27 cellular contexts compared by ENCODE assay signal in genomic region chr20:57908691-57909090, GRCh38.
DNase-seq lines count a peak whose midpoint lies in the region; ATAC-seq and TF ChIP-seq lines count a peak whose summit lies in the region.
"Had no signal": no experiment of that assay in that cellular context is flagged by ENCODE, and none has a peak within 500 bp of the region (broad histone marks: within the 10 kb centered on the region; RNA-seq: fewer than 3 reads in every experiment).

No MANE protein-coding gene starts in this region.

- no peaks in the 10 kb centered on the region for H3K9me3 Mint-ChIP-seq in nephron progenitor cell
- H3K9me3 Mint-ChIP-seq: CD8-positive, alpha-beta T cell; HFFc6 had no signal

- H3K4me3 ChIP-seq in WERI-Rb-1 (ENCODE audit: low read depth, low read length): no peak overlapping the region
- H3K4me3 ChIP-seq: HAP-1, MG63, SJSA1 had no signal

- no peaks in the 10 kb centered on the region for H3K27me3 ChIP-seq in WERI-Rb-1 (ENCODE audit: insufficient read depth, low read depth, severe bottlenecking)
- H3K27me3 ChIP-seq: MG63, SJSA1 had no signal

- peak overlapping the region; percentile 25 for H3K27ac Mint-ChIP-seq in nephron progenitor cell
- H3K27ac Mint-ChIP-seq: B cell, HFFc6 had no signal

- TF ChIP-seq CTCF in WERI-Rb-1 (IDR thresholded peaks at IDR 0.05; ENCODE audit: low read depth, low read length) (no peak), nephron progenitor cell (IDR thresholded peaks at IDR 0.05) (no peak)

- H3K36me3 Mint-ChIP-seq in nephron progenitor cell (ENCODE audit: low read depth): no peaks in the 10 kb centered on the region
- H3K36me3 Mint-ChIP-seq: CD8-positive, alpha-beta T cell had no signal

- peaks cover 46% of the 10 kb centered on the region for H3K4me1 Mint-ChIP-seq in nephron progenitor cell
- H3K4me1 Mint-ChIP-seq: B cell had no signal

- peak; percentile 30 for DNase-seq in DMS153 (lab: John Stamatoyannopoulos, UW)
- DNase-seq in DMS153 treated with DMSO at 0.1 percent for 48 hours (lab: John Stamatoyannopoulos, UW; ENCODE audit: unreplicated experiment): no peak
- DNase-seq in NCI-H2029 (lab: John Stamatoyannopoulos, UW): peak; percentile 76
- DNase-seq in WERI-Rb-1: peak; percentile 46
- DNase-seq in nephron progenitor cell: no peak
- DNase-seq in activated CD4-positive, alpha-beta T cell treated with anti-CD3 and anti-CD28 coated beads for 4 hours: no peak
- DNase-seq in SKM-1 (lab: John Stamatoyannopoulos, UW; ENCODE audit: unreplicated experiment): no peak
- DNase-seq: CD8-positive, alpha-beta T cell; GOT3; HFFc6; KBM-7; MG63; NCI-H146; NCI-H1930; NCI-H2171 treated with DMSO at 0.1 percent for 48 hours; NCI-H345; NCI-H510A treated with DMSO at 0.1 percent for 48 hours; NCI-H748 treated with DMSO at 0.1 percent for 48 hours; Right ventricle myocardium superior; RPMI8226 had no signal

- ATAC-seq in GM19035 (IDR thresholded peaks at IDR 0.05; ENCODE audit: unreplicated experiment): no peak
- ATAC-seq: CD8-positive, alpha-beta T cell had no signal

- H3K27ac ChIP-seq in WERI-Rb-1: peak overlapping the region; percentile 78
- H3K27ac ChIP-seq: 22Rv1, C4-2B, SJSA1 had no signal

- H3K9me3 ChIP-seq in WERI-Rb-1 (ENCODE audit: severe bottlenecking): no peaks in the 10 kb centered on the region
- H3K9me3 ChIP-seq: Caco-2, HAP-1, MG63, SJSA1 had no signal

- H3K4me3 Mint-ChIP-seq in nephron progenitor cell: no peak overlapping the region
- H3K4me3 Mint-ChIP-seq: B cell; CD8-positive, alpha-beta T cell; HFFc6 had no signal

- no peaks in the 10 kb centered on the region for H3K36me3 ChIP-seq in WERI-Rb-1
- H3K36me3 ChIP-seq: HAP-1, MG63, SJSA1 had no signal

- H3K27me3 Mint-ChIP-seq in nephron progenitor cell (ENCODE audit: low read depth, poor library complexity): peaks cover 17% of the 10 kb centered on the region

Comparison
In these comparisons a context has a peak if more than half of its experiments do, and no peak if none do; other contexts are left out.
1. DNase-seq: peak in DMS153 (single experiment), NCI-H2029 (single experiment) and WERI-Rb-1 (single experiment); none in DMS153 treated with DMSO at 0.1 percent for 48 hours (single experiment), nephron progenitor cell (single experiment), activated CD4-positive, alpha-beta T cell treated with anti-CD3 and anti-CD28 coated beads for 4 hours (0 of 2) and SKM-1 (single experiment).